In the genomic region with DNA sequence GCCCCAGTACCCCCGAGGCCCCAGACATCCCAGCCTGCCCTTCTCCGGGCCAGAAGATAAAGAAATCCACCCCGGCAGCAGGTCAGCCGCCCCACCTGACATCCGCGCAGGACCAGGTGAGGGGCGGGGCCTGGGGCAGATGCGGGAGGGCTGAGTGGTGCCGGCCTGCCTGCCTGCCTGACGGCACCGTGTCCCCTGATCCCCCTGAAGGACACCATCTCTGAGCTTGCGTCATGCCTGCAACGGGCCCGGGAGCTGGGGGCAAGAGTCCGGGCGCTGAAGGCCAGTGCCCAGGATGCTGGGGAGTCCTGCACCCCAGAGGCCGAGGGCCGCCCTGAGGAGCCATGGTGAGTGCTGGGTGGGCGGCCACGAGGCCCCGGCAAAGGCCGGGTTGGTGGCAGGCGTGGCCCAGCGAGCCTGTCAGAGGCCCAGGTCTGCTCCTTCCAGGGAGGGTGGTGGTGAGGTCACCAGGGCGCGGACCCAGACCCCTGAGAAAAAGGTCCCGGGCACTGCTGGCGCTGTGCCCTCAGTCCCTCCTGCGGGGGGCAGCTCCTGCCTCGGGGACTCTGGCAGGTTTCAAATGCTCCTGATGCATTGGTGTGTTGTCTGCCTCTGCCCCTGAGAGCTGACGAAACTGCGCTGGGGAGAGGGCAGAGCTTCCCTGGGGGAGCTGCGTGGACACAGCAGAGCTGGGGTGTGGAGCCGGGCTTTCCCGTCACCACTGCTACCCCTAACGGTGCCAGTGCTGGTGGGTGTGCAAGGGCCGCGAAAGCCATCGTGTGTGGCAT, we compare ENCODE assay signal across 8 cellular contexts. TPM values are rescaled to one million over a fixed set of nuclear protein-coding genes. Genes with fewer than 3 reads are reported as not detected.
DNase-seq lines count a peak whose midpoint lies in the region; ATAC-seq and TF ChIP-seq lines count a peak whose summit lies in the region.

No MANE protein-coding gene starts in this region.

- H3K4me1 ChIP-seq in Peyer's patch (peaks cover 6 to 17% (median 12%) of the 10 kb centered on the region in 4 donors), trophoblast cell (ENCODE audit: control insufficient read depth in 1 of 2, insufficient read depth in 2 of 2, low read length in 2 of 2) (peaks cover 8 to 13% of the 10 kb centered on the region in 2 experiments)

- H3K4me1 Mint-ChIP-seq in effector memory CD8-positive, alpha-beta T cell (ENCODE audit: low read depth in 2 of 2), result peaks cover 4 to 20% of the 10 kb centered on the region in 2 donors

- no peaks in the 10 kb centered on the region for H3K27me3 Mint-ChIP-seq in effector memory CD8-positive, alpha-beta T cell

- H3K4me2 ChIP-seq in trophoblast cell (ENCODE audit: low read length), result peak overlapping the region; percentile 68

- H4K91ac ChIP-seq in trophoblast cell (ENCODE audit: low read depth, low read length), result peak overlapping the region; percentile 15

- H2AFZ ChIP-seq in trophoblast cell (ENCODE audit: insufficient read depth, low read length, poor library complexity), result no peak overlapping the region

- H2BK12ac ChIP-seq in trophoblast cell (ENCODE audit: low read length), result no peak overlapping the region

- WGBS in trophoblast cell (ENCODE audit: extremely low coverage, insufficient coverage, insufficient read length), result no CpG with 5 or more reads among the region's 39 CpGs

- no peak overlapping the region for H2AK5ac ChIP-seq in trophoblast cell (ENCODE audit: low read length)

- no peaks in the 10 kb centered on the region for H3K9me3 Mint-ChIP-seq in effector memory CD8-positive, alpha-beta T cell

- peak; percentile 70 for DNase-seq in stimulated activated CD4-positive, alpha-beta T cell treated with anti-CD3 and anti-CD28 coated beads, Interleukin-15, amount 100 ng/mL, for 24 hours
- no peak for DNase-seq in stimulated activated CD4-positive, alpha-beta T cell treated with anti-CD3 and anti-CD28 coated beads, Interleukin-2, amount 100 ng/mL, for 48 hours
- no peak for DNase-seq in Peyer's patch
- no peak for DNase-seq in effector memory CD8-positive, alpha-beta T cell
- DNase-seq in trophoblast cell, result peak in 1 of 2 donors; percentile 58
- no peak for DNase-seq in Kasumi-1 (lab: John Stamatoyannopoulos, UW)

- no peak for ATAC-seq in effector memory CD8-positive, alpha-beta T cell (replicated peaks)
- no peak for ATAC-seq in GM19455 (IDR thresholded peaks at IDR 0.05; ENCODE audit: unreplicated experiment)
- no peak for ATAC-seq in HG02870 (IDR thresholded peaks at IDR 0.05; ENCODE audit: unreplicated experiment)

- H3K27me3 ChIP-seq in Peyer's patch (no peaks in the 10 kb centered on the region), trophoblast cell (ENCODE audit: insufficient read depth, low read length) (no peaks in the 10 kb centered on the region)

- H4K12ac ChIP-seq in trophoblast cell (ENCODE audit: low read depth, low read length), result no peak overlapping the region

- H3K27ac ChIP-seq in Peyer's patch (peak overlapping the region in 1 of 4 donors; percentile 78), trophoblast cell (ENCODE audit: low read depth, low read length) (no peak overlapping the region)

- H3K36me3 ChIP-seq in Peyer's patch (peaks cover 0 to 17% (median 0%) of the 10 kb centered on the region in 3 donors), trophoblast cell (ENCODE audit: control insufficient read depth in 1 of 2, insufficient read depth in 2 of 2, low read length in 2 of 2) (peaks cover 46 to 49% of the 10 kb centered on the region in 2 experiments)

- H3K36me3 Mint-ChIP-seq in effector memory CD8-positive, alpha-beta T cell (ENCODE audit: insufficient read depth), result peaks cover 45% of the 10 kb centered on the region

- no peak overlapping the region for H2BK5ac ChIP-seq in trophoblast cell (ENCODE audit: low read depth, low read length, poor library complexity)

- H3K27ac Mint-ChIP-seq in effector memory CD8-positive, alpha-beta T cell, result no peak overlapping the region

- H3K23ac ChIP-seq in trophoblast cell (ENCODE audit: low read length), result no peak overlapping the region

- peaks cover 9% of the 10 kb centered on the region for H3K79me1 ChIP-seq in trophoblast cell (ENCODE audit: low read length)

- H3K9me3 ChIP-seq in Peyer's patch, result no peaks in the 10 kb centered on the region
- no peaks in the 10 kb centered on the region for H3K9me3 ChIP-seq in trophoblast cell (ENCODE audit: insufficient read depth, low read depth, low read length)

- H3K9ac ChIP-seq in trophoblast cell (ENCODE audit: low read length), result peak overlapping the region; percentile 88

- peak overlapping the region; percentile 19 for H2BK120ac ChIP-seq in trophoblast cell (ENCODE audit: insufficient read depth, low read length, poor library complexity)

- no peak for TF ChIP-seq POLR2A in Peyer's patch (IDR thresholded peaks at IDR 0.05)

- H3K4me3 ChIP-seq in Peyer's patch (peak overlapping the region in 3 of 4 donors; percentile 51 to 88 (median 65)), trophoblast cell (ENCODE audit: low read depth, low read length) (peak overlapping the region; percentile 80)

- peak overlapping the region; percentile 50 for H3K14ac ChIP-seq in trophoblast cell (ENCODE audit: low read length)

- peak overlapping the region; percentile 63 for H3K4ac ChIP-seq in trophoblast cell (ENCODE audit: low read depth, low read length)

- TF ChIP-seq CTCF in Peyer's patch (IDR thresholded peaks at IDR 0.05), result no peak

- H3K79me2 ChIP-seq in trophoblast cell (ENCODE audit: control insufficient read depth, insufficient read depth, low read length, poor library complexity), result peaks cover 9% of the 10 kb centered on the region

- H4K8ac ChIP-seq in trophoblast cell (ENCODE audit: low read depth, low read length), result peak overlapping the region; percentile 14

- H3K4me3 Mint-ChIP-seq in effector memory CD8-positive, alpha-beta T cell, result peak overlapping the region; percentile 51 to 54

- peak overlapping the region; percentile 65 for H3K18ac ChIP-seq in trophoblast cell (ENCODE audit: low read length)

RNA-seq across cellular contexts. Expression of gene CDT1, which starts 1.2 kb away (rescaled TPM):
- 10 to 100 TPM in 2 of 4 donors, 1 to 10 TPM in 2; 7.9 to 28.1 (median 10.1) TPM for total RNA-seq in Peyer's patch
- 19.4 and 19.8 TPM in 2 replicates for polyA plus RNA-seq in trophoblast cell (2013)

RNA-seq across cellular contexts. Expression of gene APRT, which starts 7.0 kb away (rescaled TPM):
- 100 to 1,000 TPM; 109 to 190 (median 122) TPM for total RNA-seq in Peyer's patch
- polyA plus RNA-seq in trophoblast cell (2013), result 95.8 and 96.2 TPM in 2 replicates

RNA-seq across cellular contexts. Expression of gene PIEZO1, which starts 19.7 kb away (rescaled TPM):
- total RNA-seq in Peyer's patch, result 100 to 1,000 TPM in 3 of 4 donors, 10 to 100 TPM in 1; 76.9 to 218 (median 183) TPM
- polyA plus RNA-seq in trophoblast cell (2013), result 77.3 and 84.7 TPM in 2 replicates

RNA-seq across cellular contexts. Expression of gene GALNS, which starts 52.0 kb away (rescaled TPM):
- 100 to 1,000 TPM in 3 of 4 donors, 10 to 100 TPM in 1; 46.4 to 180 (median 133) TPM for total RNA-seq in Peyer's patch
- polyA plus RNA-seq in trophoblast cell (2013), result 20.9 and 21.0 TPM in 2 replicates

RNA-seq across cellular contexts. Expression of gene TRAPPC2L, which starts 52.2 kb away (rescaled TPM):
- 10 to 100 TPM; 20.4 to 47.9 (median 35.4) TPM for total RNA-seq in Peyer's patch
- polyA plus RNA-seq in trophoblast cell (2013), result 77.0 and 81.9 TPM in 2 replicates
